Comparison of ENCODE assay signal across 22 cellular contexts in genomic region chr7:4784799-4785198, GRCh38. TPM values are rescaled to one million over a fixed set of nuclear protein-coding genes. Genes with fewer than 3 reads are reported as not detected.
A peak's percentile ranks its signal among the peaks of the same experiment; 100 is the strongest.
DNase-seq lines count a peak whose midpoint lies in the region; ATAC-seq, FAIRE-seq and TF ChIP-seq lines count a peak whose summit lies in the region.
"Had no signal": no experiment of that assay in that cellular context is flagged by ENCODE, and none has a peak within 500 bp of the region (broad histone marks: within the 10 kb centered on the region; RNA-seq: fewer than 3 reads in every experiment).

No MANE protein-coding gene starts in this region.

- in situ Hi-C loops in K562 (cut with MboI), result no loop called here

- no peak overlapping the region for H3K9ac ChIP-seq in K562 (ENCODE audit: insufficient read depth in 1 of 2, low read depth in 2 of 2, low read length in 2 of 2)

- TF ChIP-seq POLR2A in K562 (conservative IDR thresholded peaks at IDR 0.05) (no peak), spleen (IDR thresholded peaks at IDR 0.05) (no peak), Peyer's patch (IDR thresholded peaks at IDR 0.05) (no peak)

- CTCF ChIA-PET in K562 (lab: Yijun Ruan, JAX; ENCODE audit: low intra/inter-chr PET ratio), result no interaction called here

- H3K27me3 ChIP-seq in K562 (ENCODE audit: control insufficient read depth in 2 of 2, insufficient read depth in 2 of 2, low read length in 2 of 2) (no peaks in the 10 kb centered on the region), cardiac muscle cell (no peaks in the 10 kb centered on the region), left ventricle myocardium inferior (ENCODE audit: low read depth) (no peaks in the 10 kb centered on the region), spleen (replicated peaks in 1 of 7) (no peaks in the 10 kb centered on the region), Peyer's patch (no peaks in the 10 kb centered on the region)
- H3K27me3 ChIP-seq: BE2C had no signal

- H3K36me3 ChIP-seq in K562 (ENCODE audit: control insufficient read depth, insufficient read depth, low read length), result peaks cover 58% of the 10 kb centered on the region; the same call in 1 of the 3 replicates
- peaks cover 12% of the 10 kb centered on the region for H3K36me3 ChIP-seq in cardiac muscle cell
- H3K36me3 ChIP-seq in left ventricle myocardium inferior, result peaks cover 87% of the 10 kb centered on the region
- H3K36me3 ChIP-seq in spleen, result peaks cover 7 to 100% (median 97%) of the 10 kb centered on the region in 6 donors
- peaks cover 0 to 96% (median 0%) of the 10 kb centered on the region in 3 donors for H3K36me3 ChIP-seq in Peyer's patch

- ATAC-seq in K562, result no peak
- ATAC-seq: HCT116 had no signal

- WGBS in K562 (ENCODE audit: insufficient coverage, low coverage, missing lambda C conversion rate), result 84% methylated on average over 16 of the region's 19 CpGs
- WGBS in spleen, 5 donors, result 89 to 96% (median 95%) methylated on average over 8 to 19 of the region's 19 CpGs

- H3K4me3 ChIP-seq in K562 (no peak overlapping the region), cardiac muscle cell (no peak overlapping the region), left ventricle myocardium inferior (no peak overlapping the region), spleen (no peak overlapping the region), Peyer's patch (no peak overlapping the region)

- no peak for TF ChIP-seq EP300 in K562 (IDR thresholded peaks at IDR 0.05; ENCODE audit: low read length)

- no peaks in the 10 kb centered on the region; the same call in 2 of the 3 replicates for H3K79me2 ChIP-seq in K562 (ENCODE audit: control insufficient read depth, insufficient read depth, low read length)

- no peaks in the 10 kb centered on the region for H3K9me1 ChIP-seq in K562 (ENCODE audit: control insufficient read depth, insufficient read depth, low read length)

- POLR2A ChIA-PET in K562 (lab: Yijun Ruan, JAX), result interaction anchor here (0.6 to 1.2 kb wide), 3 partner anchors 9 to 665 kb away, joined by 3 to 8 read pairs (median 3); partner anchors contain the start of gene AP5Z1

- no TSS peak for BruUV-seq in K562 (replicated peaks; lab: Mats Ljungman, UMichigan)

- no peaks in the 10 kb centered on the region for H4K20me1 ChIP-seq in K562 (replicated peaks; ENCODE audit: control insufficient read depth, insufficient read depth, low read length)

- DNase-seq in K562 (ENCODE audit: extremely low read depth in 1 of 4, low spot score in 3 of 4) (no peak), cardiac muscle cell (ENCODE audit: low read depth in 1 of 2, low spot score in 1 of 2) (peak in 1 of 2 donors; percentile 78), left ventricle myocardium inferior (peak; percentile 62), spleen (peak; percentile 75), COLO668 (lab: John Stamatoyannopoulos, UW; ENCODE audit: unreplicated experiment) (no peak), T-helper 1 cell (no peak), Peyer's patch (no peak)
- DNase-seq: ACHN; BE2C; C1 segment of cervical spinal cord; Caco-2; CD4-positive, CD25-positive, alpha-beta regulatory T cell; CD8-positive, alpha-beta memory T cell; GOT3; H7; HFFc6 had no signal

- TF ChIP-seq CTCF in K562 (IDR thresholded peaks at IDR 0.05 in 2 of 3, conservative IDR thresholded peaks at IDR 0.05 in 1 of 3; ENCODE audit: insufficient read depth in 2 of 3, low read depth in 1 of 3, low read length in 3 of 3), result no peak
- no peak for TF ChIP-seq CTCF in cardiac muscle cell (IDR thresholded peaks at IDR 0.05; ENCODE audit: low read depth, low read length)
- no peak for TF ChIP-seq CTCF in left ventricle myocardium inferior (IDR thresholded peaks at IDR 0.05; ENCODE audit: borderline replicate concordance)
- TF ChIP-seq CTCF in spleen (IDR thresholded peaks at IDR 0.05 in 8 of 11, conservative IDR thresholded peaks at IDR 0.05 in 3 of 11), result no peak
- TF ChIP-seq CTCF in Peyer's patch (IDR thresholded peaks at IDR 0.05), result no peak

- H3K4me1 ChIP-seq in K562 (replicated peaks in 1 of 2; ENCODE audit: control insufficient read depth in 2 of 2, insufficient read depth in 2 of 2, low read length in 2 of 2), result peaks cover 0 to 23% of the 10 kb centered on the region in 2 experiments; a peak in 2 of 5 replicates
- H3K4me1 ChIP-seq in cardiac muscle cell (ENCODE audit: low read depth), result peaks cover 9% of the 10 kb centered on the region
- H3K4me1 ChIP-seq in left ventricle myocardium inferior, result peaks cover 5% of the 10 kb centered on the region
- H3K4me1 ChIP-seq in spleen, result peaks cover 0 to 6% (median under 1%) of the 10 kb centered on the region in 6 donors
- no peaks in the 10 kb centered on the region for H3K4me1 ChIP-seq in Peyer's patch
- H3K4me1 ChIP-seq: BE2C, Caco-2 had no signal

- H3K27ac ChIP-seq in K562 (ENCODE audit: extremely low read depth, low read depth, low read length) (no peak overlapping the region), cardiac muscle cell (peak overlapping the region; percentile 88), left ventricle myocardium inferior (replicated peaks) (peak overlapping the region; percentile 30), spleen (no peak overlapping the region), Peyer's patch (no peak overlapping the region)

- TF ChIP-seq RAD21 in K562 (CRISPR knock-in tag; conservative IDR thresholded peaks at IDR 0.05 in 1 of 2, IDR thresholded peaks at IDR 0.05 in 1 of 2), result no peak

- no peaks in the 10 kb centered on the region for H3K9me3 ChIP-seq in K562 (replicated peaks; ENCODE audit: control insufficient read depth, insufficient read depth, low read depth, low read length)
- H3K9me3 ChIP-seq in cardiac muscle cell (ENCODE audit: low read depth), result no peaks in the 10 kb centered on the region
- no peaks in the 10 kb centered on the region for H3K9me3 ChIP-seq in left ventricle myocardium inferior (replicated peaks)
- H3K9me3 ChIP-seq in spleen, result no peaks in the 10 kb centered on the region
- no peaks in the 10 kb centered on the region for H3K9me3 ChIP-seq in Peyer's patch
- H3K9me3 ChIP-seq: BE2C, Caco-2 had no signal

- intact Hi-C loops in K562 (cut with micrococcal nuclease) (no loop called here), left ventricle myocardium inferior (cut with micrococcal nuclease) (no loop called here), spleen (cut with DNase I; ENCODE audit: low total_unique reads) (no loop called here)

- no peak for FAIRE-seq in K562 (lab: Jason Lieb, UNC)
- FAIRE-seq: A204.1, D721Med, G401.6, GM12891, HTR-8/SVneo had no signal

- no peak overlapping the region for H2AFZ ChIP-seq in K562 (ENCODE audit: low read depth, low read length)

- no peak overlapping the region for H3K4me2 ChIP-seq in K562 (ENCODE audit: insufficient read depth, low read length)

TF ChIP-seq in K562, 482 proteins besides CTCF, POLR2A, EP300 and RAD21:
- TF ChIP-seq ELF2 (CRISPR knock-in tag; IDR thresholded peaks at IDR 0.05), result no peak
- no peak for TF ChIP-seq ZNF644 (tag; IDR thresholded peaks at IDR 0.05; ENCODE audit: low read depth)
- peak; percentile 59 for TF ChIP-seq POLR2G (IDR thresholded peaks at IDR 0.05; ENCODE audit: low read depth, low read length)
- no peak for TF ChIP-seq GTF3C2 (IDR thresholded peaks at IDR 0.05; ENCODE audit: borderline replicate concordance, extremely low read depth, insufficient read length)
- TF ChIP-seq NCOA2 (IDR thresholded peaks at IDR 0.05; ENCODE audit: partially characterized antibody in 2 of 2), result no peak
- 0 out of 2 replicates have a peak, but pooled peaks have one; percentile 5 for TF ChIP-seq RBFOX2 (IDR thresholded peaks at IDR 0.05; ENCODE audit: low read depth, low read length)
TF ChIP-seq in K562: peak in this region for 2.

RNA-seq across cellular contexts. Expression of gene AP5Z1, which starts 9.4 kb away (rescaled TPM):
- total RNA-seq in K562 (2011; cell fraction: chromatin; rRNA removed; ENCODE audit: low replicate concordance), result 41.6 and 134 TPM in 2 replicates
- total RNA-seq in K562 (2011; cell fraction: nucleolus; rRNA removed), result 104 and 127 TPM in 2 replicates
- total RNA-seq in K562 (2011; cell fraction: nucleoplasm; rRNA removed), result 53.1 and 59.0 TPM in 2 replicates
- total RNA-seq in K562 (2014; rRNA removed) (19.8 and 23.1 TPM in 2 replicates), K562 (2014; rRNA removed; fragmentation: Illumina TruSeq; extraction: Trizol) (2.7 and 3.3 TPM in 2 replicates), K562 (2015; rRNA removed; fragmentation: Illumina TruSeq; extraction: Trizol) (11.1 and 12.6 TPM in 2 replicates), K562 (2021) (25.6 and 31.1 TPM in 2 replicates), cardiac muscle cell (21.1 and 22.1 TPM in 2 replicates), left ventricle myocardium inferior (13.4 TPM), spleen (10 to 100 TPM; 39.3 to 72.7 (median 62.8) TPM), Peyer's patch (10 to 100 TPM; 51.0 to 93.0 (median 69.9) TPM)
- polyA plus RNA-seq in K562 (2011; rRNA removed) (6.4 and 13.9 TPM in 2 replicates), K562 (2014; fragmentation: Illumina TruSeq; extraction: Trizol) (4.1 and 9.6 TPM in 2 replicates), K562 (2014; fragmentation: Nextera tagmentation; extraction: Ambion mirVana) (under 1 TPM; 0.06 to 0.98 TPM), K562 (2014; rRNA removed) (22.1 and 26.3 TPM in 2 replicates), cardiac muscle cell (22.6 and 23.9 TPM in 2 replicates), spleen (100 to 1,000 TPM in 2 of 3 donors, 10 to 100 TPM in 1; 62.9 to 156 (median 139) TPM)
- polyA plus RNA-seq in K562 (2011; cell fraction: cytosol; rRNA removed), result 8.3 and 24.8 TPM in 2 replicates
- 60.3 and 105 TPM in 2 replicates for polyA plus RNA-seq in K562 (2011; cell fraction: nucleus; rRNA removed)
- 21.4 and 42.0 TPM in 2 replicates for polyA plus RNA-seq in K562 (2012)
- 2.1 and 3.0 TPM in 2 replicates for polyA minus RNA-seq in K562 (2011; rRNA and poly(A)+ RNA removed)
- 8.8 and 9.3 TPM in 2 replicates for polyA minus RNA-seq in K562 (2011; cell fraction: cytosol; rRNA and poly(A)+ RNA removed)
- 28.7 and 31.2 TPM in 2 replicates for polyA minus RNA-seq in K562 (2011; cell fraction: nucleus; rRNA and poly(A)+ RNA removed)

Comparison
In these comparisons a context has a peak if more than half of its experiments do, and no peak if none do; other contexts are left out.
1. DNase-seq: peak in left ventricle myocardium inferior (single experiment) and spleen (single experiment); none in K562 (0 of 4), COLO668 (single experiment), T-helper 1 cell (0 of 5) and Peyer's patch (0 of 3).
2. H3K27ac ChIP-seq: peak in cardiac muscle cell (single experiment) and left ventricle myocardium inferior (single experiment); none in K562 (single experiment), spleen (0 of 8) and Peyer's patch (0 of 4).